ENCODE assay signal across 9 cellular contexts in the genomic region with DNA sequence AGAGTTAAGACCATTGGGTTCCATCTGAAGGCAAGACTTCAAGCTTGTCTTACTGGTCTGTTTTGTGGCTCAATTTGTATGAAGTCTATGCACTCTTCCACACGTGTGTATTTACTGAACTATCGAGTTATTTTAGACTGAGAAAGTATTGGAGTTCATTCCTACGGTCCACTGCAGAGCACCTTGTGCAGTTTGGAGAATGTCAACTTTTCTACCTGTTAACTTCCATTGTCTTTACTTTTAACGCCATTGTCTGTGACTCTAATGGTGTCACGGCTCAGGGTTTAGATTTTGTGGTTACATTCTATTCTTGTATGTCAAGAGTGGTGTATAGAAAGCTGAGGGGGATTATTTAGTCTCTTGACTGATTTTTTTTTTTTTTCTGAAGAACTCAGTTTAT. TPM values are rescaled to one million over a fixed set of nuclear protein-coding genes. Genes with fewer than 3 reads are reported as not detected.
A peak's percentile ranks its signal among the peaks of the same experiment; 100 is the strongest.
DNase-seq lines count a peak whose midpoint lies in the region; ATAC-seq and TF ChIP-seq lines count a peak whose summit lies in the region.
"Had no signal": no experiment of that assay in that cellular context is flagged by ENCODE, and none has a peak within 500 bp of the region (broad histone marks: within the 10 kb centered on the region; RNA-seq: fewer than 3 reads in every experiment).

No MANE protein-coding gene starts in this region.

- H3K9me3 Mint-ChIP-seq in activated T-helper 17 cell treated with anti-CD3 and anti-CD28 coated beads, Interleukin-2, amount 50 U/mL, for 72 hours = peaks cover 5% of the 10 kb centered on the region

- H3K9me3 ChIP-seq in cardiac muscle cell (ENCODE audit: low read depth) (no peaks in the 10 kb centered on the region), right atrium auricular region (no peaks in the 10 kb centered on the region), iPS-18a (ENCODE audit: control insufficient read depth, low read depth, low read length) (no peaks in the 10 kb centered on the region), thoracic aorta (no peaks in the 10 kb centered on the region)

- no peaks in the 10 kb centered on the region for H3K27me3 Mint-ChIP-seq in activated T-helper 17 cell treated with anti-CD3 and anti-CD28 coated beads, Interleukin-2, amount 50 U/mL, for 72 hours

- H3K4me1 ChIP-seq in cardiac muscle cell (ENCODE audit: low read depth) (peaks cover 48% of the 10 kb centered on the region), right atrium auricular region (peaks cover 0 to 52% of the 10 kb centered on the region in 2 donors), iPS-18a (ENCODE audit: control insufficient read depth, low read depth, low read length) (peaks cover 54% of the 10 kb centered on the region), thoracic aorta (ENCODE audit: control insufficient read depth in 1 of 2, low read depth in 2 of 2) (peaks cover 25 to 56% of the 10 kb centered on the region in 2 donors)

- ATAC-seq in activated T-helper 17 cell treated with anti-CD3 and anti-CD28 coated beads, Interleukin-2, amount 50 U/mL, for 72 hours (replicated peaks) = no peak
- ATAC-seq in thoracic aorta (ENCODE audit: insufficient number of reproducible peaks, low FRiP score, low read depth) (no peak), left lobe of liver (no peak), GM18511 (IDR thresholded peaks at IDR 0.05; ENCODE audit: unreplicated experiment) (no peak)

- H3K4me3 Mint-ChIP-seq in activated T-helper 17 cell treated with anti-CD3 and anti-CD28 coated beads, Interleukin-2, amount 50 U/mL, for 72 hours = peak overlapping the region; percentile 99

- H3K4me1 Mint-ChIP-seq in activated T-helper 17 cell treated with anti-CD3 and anti-CD28 coated beads, Interleukin-2, amount 50 U/mL, for 72 hours = peaks cover 24% of the 10 kb centered on the region

- TF ChIP-seq CTCF in cardiac muscle cell (IDR thresholded peaks at IDR 0.05; ENCODE audit: low read depth, low read length) = no peak
- TF ChIP-seq CTCF in right atrium auricular region (IDR thresholded peaks at IDR 0.05) = no peak
- no peak for TF ChIP-seq CTCF in thoracic aorta (IDR thresholded peaks at IDR 0.05)

- H3K27ac Mint-ChIP-seq in activated T-helper 17 cell treated with anti-CD3 and anti-CD28 coated beads, Interleukin-2, amount 50 U/mL, for 72 hours = peak overlapping the region; percentile 96

- H3K27me3 ChIP-seq in cardiac muscle cell (no peaks in the 10 kb centered on the region), right atrium auricular region (no peaks in the 10 kb centered on the region), iPS-18a (ENCODE audit: control insufficient read depth, insufficient read depth, low read length) (no peaks in the 10 kb centered on the region), thoracic aorta (replicated peaks; ENCODE audit: insufficient read depth) (no peaks in the 10 kb centered on the region)

- H3K27ac ChIP-seq in cardiac muscle cell (no peak overlapping the region), right atrium auricular region (no peak overlapping the region), iPS-18a (ENCODE audit: low read length) (no peak overlapping the region), thoracic aorta (peak overlapping the region in 1 of 2 donors; percentile 10)

- H3K36me3 Mint-ChIP-seq in activated T-helper 17 cell treated with anti-CD3 and anti-CD28 coated beads, Interleukin-2, amount 50 U/mL, for 72 hours (ENCODE audit: low read depth) = peaks cover 93% of the 10 kb centered on the region

- H3K36me3 ChIP-seq in cardiac muscle cell = no peaks in the 10 kb centered on the region
- H3K36me3 ChIP-seq in right atrium auricular region = no peaks in the 10 kb centered on the region
- H3K36me3 ChIP-seq in iPS-18a (ENCODE audit: control insufficient read depth, low read depth, low read length) = no peaks in the 10 kb centered on the region
- no peaks in the 10 kb centered on the region for H3K36me3 ChIP-seq in thoracic aorta

- H3K4me3 ChIP-seq in cardiac muscle cell = peak overlapping the region; percentile 89
- H3K4me3 ChIP-seq in right atrium auricular region = no peak overlapping the region
- H3K4me3 ChIP-seq in iPS-18a (ENCODE audit: low read length) = peak overlapping the region; percentile 88
- peak overlapping the region; percentile 98 for H3K4me3 ChIP-seq in thoracic aorta

- DNase-seq in cardiac muscle cell (ENCODE audit: low read depth in 1 of 2, low spot score in 1 of 2) = peak in 1 of 2 donors; percentile 68
- DNase-seq in right atrium auricular region (ENCODE audit: low spot score) = no peak
- no peak for DNase-seq in thoracic aorta (ENCODE audit: low spot score)
- no peak for DNase-seq in left lobe of liver (ENCODE audit: low spot score)
- no peak for DNase-seq in NCI-H128 (lab: John Stamatoyannopoulos, UW; ENCODE audit: unreplicated experiment)
- DNase-seq: NCI-H187 treated with DMSO at 0.1 percent for 48 hours had no signal

- no peak overlapping the region for H3K9ac ChIP-seq in iPS-18a (ENCODE audit: low read length)

RNA-seq across cellular contexts. Expression of a gene that starts 3.8 kb away (rescaled TPM):
- 107 and 108 TPM in 2 replicates for total RNA-seq in cardiac muscle cell
- polyA plus RNA-seq in cardiac muscle cell = 119 and 166 TPM in 2 replicates
- total RNA-seq in right atrium auricular region = 10 to 100 TPM; 81.2 to 89.1 TPM
- 100 to 1,000 TPM; 123 to 176 TPM for total RNA-seq in activated T-helper 17 cell treated with anti-CD3 and anti-CD28 coated beads, Interleukin-2, amount 50 U/mL, for 72 hours
- 100 to 1,000 TPM; 114 to 305 TPM for total RNA-seq in thoracic aorta
- 27.9 TPM for total RNA-seq in left lobe of liver

Comparison
In these comparisons a context has a peak if more than half of its experiments do, and no peak if none do; other contexts are left out.
1. H3K4me3 ChIP-seq: peak in cardiac muscle cell (single experiment), iPS-18a (single experiment) and thoracic aorta (single experiment); none in right atrium auricular region (0 of 2).